In genomic region chr16:29808219-29808900, GRCh38 we compare ENCODE assay signal across 8 cellular contexts. TPM values are rescaled to one million over a fixed set of nuclear protein-coding genes. Genes with fewer than 3 reads are reported as not detected.
DNase-seq lines count a peak whose midpoint lies in the region; ATAC-seq, FAIRE-seq and TF ChIP-seq lines count a peak whose summit lies in the region.

No MANE protein-coding gene starts in this region.

- intact Hi-C loops in activated CD8-positive, alpha-beta T cell treated with anti-CD3 and anti-CD28 coated beads for 36 hours (cut with micrococcal nuclease) = no loop called here

- H3K27ac Mint-ChIP-seq in activated CD8-positive, alpha-beta T cell treated with anti-CD3 and anti-CD28 coated beads for 36 hours = peak overlapping the region; percentile 96

- DNase-seq in NCI-H2029 (lab: John Stamatoyannopoulos, UW) (peak; percentile 65), NCI-H2029 treated with DMSO at 0.1 percent for 48 hours (lab: John Stamatoyannopoulos, UW) (no peak), small intestine (no peak), omental fat pad (ENCODE audit: low spot score) (no peak), DMS153 (lab: John Stamatoyannopoulos, UW) (no peak), HCEC 1CT (no peak)
- DNase-seq in activated CD8-positive, alpha-beta T cell treated with anti-CD3 and anti-CD28 coated beads for 36 hours = peak; percentile 61

- no peak for TF ChIP-seq CTCF in activated CD8-positive, alpha-beta T cell treated with anti-CD3 and anti-CD28 coated beads for 36 hours (IDR thresholded peaks at IDR 0.05)
- TF ChIP-seq CTCF in gastroesophageal sphincter (IDR thresholded peaks at IDR 0.05) (no peak), omental fat pad (IDR thresholded peaks at IDR 0.05) (no peak)

- H3K4me1 ChIP-seq in gastroesophageal sphincter (peaks cover 7 to 76% (median 42%) of the 10 kb centered on the region in 3 donors), small intestine (ENCODE audit: control insufficient read depth in 2 of 2, insufficient read depth in 1 of 2, low read depth in 1 of 2, low read length in 1 of 2) (peaks cover 7 to 18% of the 10 kb centered on the region in 2 donors)

- no peaks in the 10 kb centered on the region for H3K9me3 ChIP-seq in gastroesophageal sphincter
- no peaks in the 10 kb centered on the region for H3K9me3 ChIP-seq in small intestine (ENCODE audit: control insufficient read depth, low read depth)

- POLR2A ChIA-PET in activated CD8-positive, alpha-beta T cell treated with anti-CD3 and anti-CD28 coated beads for 36 hours (lab: Charles Lee) = interaction anchor here (0.5 to 9.5 kb wide), 22 partner anchors 11 to 377 kb away, joined by 3 to 167 read pairs (median 5); partner anchors contain the start of genes HIRIP3, INO80E, KIF22 and MVP

- peak overlapping the region; percentile 90 for H3K4me3 Mint-ChIP-seq in activated CD8-positive, alpha-beta T cell treated with anti-CD3 and anti-CD28 coated beads for 36 hours

- no peaks in the 10 kb centered on the region for H3K27me3 ChIP-seq in gastroesophageal sphincter
- no peaks in the 10 kb centered on the region for H3K27me3 ChIP-seq in small intestine (ENCODE audit: control insufficient read depth in 2 of 2, insufficient read depth in 2 of 2, low read length in 2 of 2)

- CTCF ChIA-PET in activated CD8-positive, alpha-beta T cell treated with anti-CD3 and anti-CD28 coated beads for 36 hours (lab: Charles Lee) = interaction anchor here (0.7 to 3.0 kb wide), 12 partner anchors 11 to 119 kb away, joined by 3 to 63 read pairs (median 7); partner anchors contain the start of genes KIF22, MVP and PAGR1

- ATAC-seq in activated CD8-positive, alpha-beta T cell treated with anti-CD3 and anti-CD28 coated beads for 36 hours = no peak
- ATAC-seq in gastroesophageal sphincter = no peak
- ATAC-seq in omental fat pad (ENCODE audit: low FRiP score) = no peak

- 18 to 26% methylated on average over 10 to 19 of the region's 25 CpGs for WGBS in gastroesophageal sphincter (ENCODE audit: low coverage in 1 of 2), 2 donors
- 32 to 48% (median 44%) methylated on average over 25 of the region's 25 CpGs for WGBS in small intestine, 3 donors

- peak overlapping the region; percentile 73 to 98 (median 98) for H3K27ac ChIP-seq in gastroesophageal sphincter
- H3K27ac ChIP-seq in small intestine (ENCODE audit: low read depth in 1 of 2, low read length in 1 of 2) = peak overlapping the region; percentile 77 to 91

- H3K36me3 Mint-ChIP-seq in activated CD8-positive, alpha-beta T cell treated with anti-CD3 and anti-CD28 coated beads for 36 hours (ENCODE audit: low read depth) = peaks cover 55% of the 10 kb centered on the region

- no peaks in the 10 kb centered on the region for H3K27me3 Mint-ChIP-seq in activated CD8-positive, alpha-beta T cell treated with anti-CD3 and anti-CD28 coated beads for 36 hours

- no peak for TF ChIP-seq POLR2A in gastroesophageal sphincter (IDR thresholded peaks at IDR 0.05)

- peak overlapping the region; percentile 21 to 90 for H3K4me3 ChIP-seq in gastroesophageal sphincter
- H3K4me3 ChIP-seq in small intestine (ENCODE audit: low read depth in 1 of 2, low read length in 2 of 2) = peak overlapping the region; percentile 21 to 97

- no peaks in the 10 kb centered on the region for H3K9me3 Mint-ChIP-seq in activated CD8-positive, alpha-beta T cell treated with anti-CD3 and anti-CD28 coated beads for 36 hours

- TF ChIP-seq EP300 in gastroesophageal sphincter (IDR thresholded peaks at IDR 0.05) = no peak

- peaks cover 46% of the 10 kb centered on the region for H3K4me1 Mint-ChIP-seq in activated CD8-positive, alpha-beta T cell treated with anti-CD3 and anti-CD28 coated beads for 36 hours (ENCODE audit: low read depth)

- peaks cover 0 to 21% of the 10 kb centered on the region in 2 donors for H3K36me3 ChIP-seq in gastroesophageal sphincter
- no peaks in the 10 kb centered on the region for H3K36me3 ChIP-seq in small intestine (ENCODE audit: control insufficient read depth in 2 of 2, insufficient read depth in 2 of 2, low read length in 2 of 2)

- no peak for FAIRE-seq in small intestine (lab: Jason Lieb, UNC)

RNA-seq across cellular contexts. Expression of gene MAZ, which starts 2.0 kb away (rescaled TPM):
- total RNA-seq in activated CD8-positive, alpha-beta T cell treated with anti-CD3 and anti-CD28 coated beads for 36 hours = 100 to 1,000 TPM; 380 to 382 TPM
- total RNA-seq in gastroesophageal sphincter = 100 to 1,000 TPM in 3 of 4 donors, 10 to 100 TPM in 1; 86.3 to 212 (median 116) TPM
- polyA plus RNA-seq in small intestine = 100 to 1,000 TPM in 1 of 3 donors, 10 to 100 TPM in 2; 91.9 to 269 (median 96.2) TPM
- 10 to 100 TPM; 38.0 to 76.9 (median 57.7) TPM for total RNA-seq in omental fat pad

RNA-seq across cellular contexts. Expression of gene PRRT2, which starts 3.6 kb away (rescaled TPM):
- 1 to 10 TPM; 1.5 to 2.0 TPM for total RNA-seq in activated CD8-positive, alpha-beta T cell treated with anti-CD3 and anti-CD28 coated beads for 36 hours
- total RNA-seq in gastroesophageal sphincter = 10 to 100 TPM in 1 of 4 donors, 1 to 10 TPM in 3; 4.2 to 13.5 (median 6.0) TPM
- 1 to 10 TPM in 1 of 3 donors, under 1 TPM in 1, not detected in 1; 0.27 to 2.7 TPM for polyA plus RNA-seq in small intestine
- total RNA-seq in omental fat pad = 1 to 10 TPM in 2 of 4 donors, under 1 TPM in 2; 0.28 to 9.8 (median 1.0) TPM

RNA-seq across cellular contexts. Expression of gene PAGR1, which starts 7.6 kb away (rescaled TPM):
- total RNA-seq in activated CD8-positive, alpha-beta T cell treated with anti-CD3 and anti-CD28 coated beads for 36 hours = 10 to 100 TPM; 26.8 to 29.0 TPM
- total RNA-seq in gastroesophageal sphincter (10 to 100 TPM; 19.3 to 29.6 (median 20.2) TPM), omental fat pad (10 to 100 TPM; 15.6 to 32.9 (median 20.6) TPM)
- polyA plus RNA-seq in small intestine = 10 to 100 TPM; 36.9 to 46.0 (median 45.9) TPM

RNA-seq across cellular contexts. Expression of gene MVP, which starts 11.9 kb away (rescaled TPM):
- 10 to 100 TPM; 32.5 to 33.2 TPM for total RNA-seq in activated CD8-positive, alpha-beta T cell treated with anti-CD3 and anti-CD28 coated beads for 36 hours
- total RNA-seq in gastroesophageal sphincter = 100 to 1,000 TPM in 3 of 4 donors, 10 to 100 TPM in 1; 82.2 to 162 (median 129) TPM
- polyA plus RNA-seq in small intestine = 100 to 1,000 TPM; 256 to 558 (median 328) TPM
- 100 to 1,000 TPM; 101 to 151 (median 129) TPM for total RNA-seq in omental fat pad

RNA-seq across cellular contexts. Expression of gene KIF22, which starts 17.8 kb away (rescaled TPM):
- 100 to 1,000 TPM; 160 to 165 TPM for total RNA-seq in activated CD8-positive, alpha-beta T cell treated with anti-CD3 and anti-CD28 coated beads for 36 hours
- 10 to 100 TPM in 3 of 4 donors, 1 to 10 TPM in 1; 9.4 to 17.3 (median 12.8) TPM for total RNA-seq in gastroesophageal sphincter
- 10 to 100 TPM; 17.0 to 61.7 (median 23.5) TPM for polyA plus RNA-seq in small intestine
- 10 to 100 TPM in 3 of 4 donors, 1 to 10 TPM in 1; 9.2 to 25.2 (median 13.1) TPM for total RNA-seq in omental fat pad

Comparison
In these comparisons a context has a peak if more than half of its experiments do, and no peak if none do; other contexts are left out.
1. DNase-seq: peak in NCI-H2029 (single experiment) and activated CD8-positive, alpha-beta T cell treated with anti-CD3 and anti-CD28 coated beads for 36 hours (single experiment); none in NCI-H2029 treated with DMSO at 0.1 percent for 48 hours (single experiment), small intestine (single experiment), omental fat pad (single experiment), DMS153 (single experiment) and HCEC 1CT (single experiment).